Comparison of ENCODE assay signal across 29 cellular contexts in the genomic region with DNA sequence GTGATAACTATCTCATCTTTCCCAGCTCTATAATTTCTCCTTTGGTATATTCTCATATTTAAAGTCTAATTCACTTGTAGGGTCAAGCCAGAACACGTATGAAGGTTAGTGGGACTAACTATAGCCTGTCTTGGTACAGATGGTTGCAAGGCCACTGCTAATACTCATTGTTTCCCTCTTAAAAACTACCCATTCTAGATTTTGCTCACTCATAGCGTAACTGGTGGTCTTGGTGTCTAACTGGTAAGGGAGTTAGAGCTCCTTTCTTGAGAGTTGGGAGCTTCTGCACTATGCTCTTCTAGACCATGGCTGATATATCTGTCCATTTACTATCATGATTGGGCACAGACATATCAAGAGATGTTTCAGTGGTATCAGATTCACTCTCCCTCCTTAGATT. TPM values are rescaled to one million over a fixed set of nuclear protein-coding genes. Genes with fewer than 3 reads are reported as not detected.
"Had no signal": no experiment of that assay in that cellular context is flagged by ENCODE, and none has a peak within 500 bp of the region (broad histone marks: within the 10 kb centered on the region; RNA-seq: fewer than 3 reads in every experiment).

No MANE protein-coding gene starts in this region.

- FAIRE-seq: endometrium, islet of Langerhans had no signal

- ATAC-seq: effector memory CD8-positive, alpha-beta T cell; gastrocnemius medialis; heart right ventricle; left cardiac atrium; left lung; left ventricle myocardium superior; lower lobe of right lung; mucosa of descending colon had no signal

- H3K4me1 ChIP-seq: colonic mucosa, esophagus squamous epithelium, gastrocnemius medialis, lower lobe of right lung had no signal

- H3K4me3 ChIP-seq: colonic mucosa, esophagus squamous epithelium, gastrocnemius medialis, heart right ventricle, left lung, lower lobe of right lung, mucosa of descending colon had no signal

- DNase-seq: colonic mucosa; cortex of kidney; effector CD8-positive, alpha-beta T cell; effector memory CD8-positive, alpha-beta T cell; endodermal cell; erythroblast; esophagus squamous epithelium; foreskin fibroblast; foreskin melanocyte; gastrocnemius medialis; glutamatergic neuron; head of caudate nucleus; heart right ventricle; hippocampal formation; left cardiac atrium; left lung; left ventricle myocardium superior; lower lobe of right lung; mesenchymal stem cell; mucosa of descending colon; naive B cell had no signal

- H3K4me1 Mint-ChIP-seq: endodermal cell had no signal

- H3K27me3 ChIP-seq: colonic mucosa, esophagus squamous epithelium, gastrocnemius medialis, heart right ventricle, left lung had no signal

- H3K27ac ChIP-seq: colonic mucosa, epithelial cell of prostate, esophagus squamous epithelium, gastrocnemius medialis, heart right ventricle, left lung, lower lobe of right lung had no signal

- H3K27ac Mint-ChIP-seq: dendritic cell treated with granulocyte-macrophage colony-stimulating factor and Interleukin-4, amounts not matched to agents 40 ng/mL and 50 ng/mL, for 4 days; effector memory CD8-positive, alpha-beta T cell; endodermal cell; mesothelial cell of epicardium; naive B cell had no signal

- H3K36me3 ChIP-seq: colonic mucosa, esophagus squamous epithelium, gastrocnemius medialis, lower lobe of right lung had no signal

- H3K27me3 Mint-ChIP-seq: dendritic cell treated with granulocyte-macrophage colony-stimulating factor and Interleukin-4, amounts not matched to agents 40 ng/mL and 50 ng/mL, for 4 days; effector memory CD8-positive, alpha-beta T cell; naive B cell had no signal

- H3K9me3 Mint-ChIP-seq: dendritic cell treated with granulocyte-macrophage colony-stimulating factor and Interleukin-4, amounts not matched to agents 40 ng/mL and 50 ng/mL, for 4 days; effector memory CD8-positive, alpha-beta T cell; endodermal cell had no signal

- H3K4me3 Mint-ChIP-seq: dendritic cell treated with granulocyte-macrophage colony-stimulating factor and Interleukin-4, amounts not matched to agents 40 ng/mL and 50 ng/mL, for 4 days; effector memory CD8-positive, alpha-beta T cell; endodermal cell; mesothelial cell of epicardium had no signal

- H3K9me3 ChIP-seq: colonic mucosa, esophagus squamous epithelium, gastrocnemius medialis, heart right ventricle, left lung, lower lobe of right lung, mucosa of descending colon had no signal

RNA-seq across cellular contexts. Expression of gene MGP, which starts 8.8 kb away (rescaled TPM):
- total RNA-seq: endodermal cell, myocyte had no signal

RNA-seq across cellular contexts. Expression of gene ART4, which starts 33.5 kb away (rescaled TPM):
- total RNA-seq: endodermal cell, kidney epithelial cell, myocyte had no signal
- polyA plus RNA-seq: keratinocyte had no signal
